1 cellular context compared by ENCODE assay signal in genomic region chr12:6662906-6663742, GRCh38.
TF ChIP-seq lines count a peak whose summit lies in the region.

ING4 (minus strand) TSS chr12:6663119; CDS start chr12:6663101, 18 bp downstream.

TF ChIP-seq in K562, 482 proteins besides CTCF, POLR2A, EP300 and RAD21 (continued from another document and continues in another):
- TF ChIP-seq EP400 (IDR thresholded peaks at IDR 0.05) (peak; percentile 85), ZNF707 (CRISPR knock-in tag; conservative IDR thresholded peaks at IDR 0.05) (no peak), FOXA3 (CRISPR knock-in tag; conservative IDR thresholded peaks at IDR 0.05 in 1 of 2, IDR thresholded peaks at IDR 0.05 in 1 of 2) (peak; percentile 30 to 50; a peak in 1 of 4 replicates), ZBTB2 (IDR thresholded peaks at IDR 0.05) (no peak), ZNF778 (CRISPR knock-in tag; IDR thresholded peaks at IDR 0.05) (no peak), HEY1 (CRISPR knock-in tag; IDR thresholded peaks at IDR 0.05; ENCODE audit: borderline replicate concordance) (no peak), KLF1 (tag; IDR thresholded peaks at IDR 0.05) (peak; percentile 79), TEAD4 (IDR thresholded peaks at IDR 0.05; ENCODE audit: low read length) (peak; percentile 75), TEAD4 (CRISPR knock-in tag; IDR thresholded peaks at IDR 0.05; ENCODE audit: borderline replicate concordance) (no peak), CHCHD3 (CRISPR knock-in tag; IDR thresholded peaks at IDR 0.05) (no peak), EZH2 (IDR thresholded peaks at IDR 0.05; ENCODE audit: borderline replicate concordance, low read depth, low read length) (no peak), OTX1 (CRISPR knock-in tag; IDR thresholded peaks at IDR 0.05) (no peak), SNRNP70 (optimal IDR thresholded peaks at IDR 0.05; ENCODE audit: low read depth, low read length) (no peak), ZNF140 (CRISPR knock-in tag; IDR thresholded peaks at IDR 0.05) (no peak), TAF1 (IDR thresholded peaks at IDR 0.05; ENCODE audit: control insufficient read depth, extremely low read depth, insufficient read depth, low read length, severe bottlenecking) (peak; percentile 38), NCOA4 (IDR thresholded peaks at IDR 0.05; ENCODE audit: partially characterized antibody) (no peak), PCBP2 (IDR thresholded peaks at IDR 0.05; ENCODE audit: low read depth, low read length, poor library complexity, severe bottlenecking) (no peak), NCOR1 (IDR thresholded peaks at IDR 0.05) (no peak), PPARD (CRISPR knock-in tag; IDR thresholded peaks at IDR 0.05) (no peak), ZNF354B (CRISPR knock-in tag; IDR thresholded peaks at IDR 0.05) (no peak), GTF3C2 (IDR thresholded peaks at IDR 0.05; ENCODE audit: borderline replicate concordance, extremely low read depth, insufficient read length) (no peak), HDAC8 (tag; IDR thresholded peaks at IDR 0.05) (no peak), SRSF7 (optimal IDR thresholded peaks at IDR 0.05; ENCODE audit: low read depth, low read length) (no peak), NCOA2 (IDR thresholded peaks at IDR 0.05; ENCODE audit: partially characterized antibody in 2 of 2) (no peak), ZNF146 (CRISPR knock-in tag; IDR thresholded peaks at IDR 0.05; ENCODE audit: unreplicated experiment) (no peak), CCAR2 (IDR thresholded peaks at IDR 0.05; ENCODE audit: low read depth, low read length) (no peak), HIVEP1 (CRISPR knock-in tag; IDR thresholded peaks at IDR 0.05) (no peak), PBX2 (CRISPR knock-in tag; IDR thresholded peaks at IDR 0.05; ENCODE audit: low read depth) (no peak), PBX2 (tag; conservative IDR thresholded peaks at IDR 0.05; ENCODE audit: low read depth) (no peak), SMAD4 (CRISPR knock-in tag; conservative IDR thresholded peaks at IDR 0.05) (peak; percentile 54; the same call in 1 of the 2 replicates), ESRRA (IDR thresholded peaks at IDR 0.05; ENCODE audit: borderline replicate concordance, low read depth) (peak; percentile 50; the same call in 1 of the 2 replicates), SUPT5H (IDR thresholded peaks at IDR 0.05) (no peak; the same call in 1 of the 2 replicates), ZNF644 (tag; IDR thresholded peaks at IDR 0.05; ENCODE audit: low read depth) (no peak), DMBX1 (CRISPR knock-in tag; IDR thresholded peaks at IDR 0.05; ENCODE audit: borderline replicate concordance) (0 out of 2 replicates have a peak, but pooled peaks have one; percentile 41), ZNF224 (CRISPR knock-in tag; IDR thresholded peaks at IDR 0.05) (no peak), ZNF445 (CRISPR knock-in tag; IDR thresholded peaks at IDR 0.05; ENCODE audit: low read depth) (no peak), TEAD2 (tag; IDR thresholded peaks at IDR 0.05) (peak; percentile 58; the same call in 1 of the 2 replicates), BCL6 (CRISPR knock-in tag; IDR thresholded peaks at IDR 0.05) (no peak), ZNF274 (IDR thresholded peaks at IDR 0.05; ENCODE audit: borderline replicate concordance, low read depth, low read length) (no peak), POLR2AphosphoS2 (IDR thresholded peaks at IDR 0.05; ENCODE audit: low read length) (no peak), PRPF4 (IDR thresholded peaks at IDR 0.05; ENCODE audit: insufficient read depth, low read depth, low read length, poor library complexity, severe bottlenecking) (no peak), ETS1 (conservative IDR thresholded peaks at IDR 0.05; ENCODE audit: control insufficient read depth, low read depth, low read length) (peak; percentile 86), ATF7 (IDR thresholded peaks at IDR 0.05) (peak; percentile 99), CBFA2T2 (conservative IDR thresholded peaks at IDR 0.05) (no peak), NR2C1 (IDR thresholded peaks at IDR 0.05) (peak; percentile 96), NR2C1 (tag; IDR thresholded peaks at IDR 0.05) (peak; percentile 98), NFRKB (IDR thresholded peaks at IDR 0.05; ENCODE audit: low read depth) (peak; percentile 91), CAMTA2 (CRISPR knock-in tag; conservative IDR thresholded peaks at IDR 0.05) (no peak), RBM17 (IDR thresholded peaks at IDR 0.05; ENCODE audit: borderline replicate concordance, low read depth, low read length) (no peak), CHD1 (IDR thresholded peaks at IDR 0.05; ENCODE audit: low read length) (no peak), RCOR1 (IDR thresholded peaks at IDR 0.05; ENCODE audit: borderline replicate concordance in 1 of 2, low read depth in 2 of 2, low read length in 2 of 2) (no peak)
- TF ChIP-seq, protein P1, sequence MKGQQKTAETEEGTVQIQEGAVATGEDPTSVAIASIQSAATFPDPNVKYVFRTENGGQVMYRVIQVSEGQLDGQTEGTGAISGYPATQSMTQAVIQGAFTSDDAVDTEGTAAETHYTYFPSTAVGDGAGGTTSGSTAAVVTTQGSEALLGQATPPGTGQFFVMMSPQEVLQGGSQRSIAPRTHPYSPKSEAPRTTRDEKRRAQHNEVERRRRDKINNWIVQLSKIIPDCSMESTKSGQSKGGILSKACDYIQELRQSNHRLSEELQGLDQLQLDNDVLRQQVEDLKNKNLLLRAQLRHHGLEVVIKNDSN (CRISPR knock-in tag; IDR thresholded peaks at IDR 0.05), result no peak
- TF ChIP-seq, protein P2, sequence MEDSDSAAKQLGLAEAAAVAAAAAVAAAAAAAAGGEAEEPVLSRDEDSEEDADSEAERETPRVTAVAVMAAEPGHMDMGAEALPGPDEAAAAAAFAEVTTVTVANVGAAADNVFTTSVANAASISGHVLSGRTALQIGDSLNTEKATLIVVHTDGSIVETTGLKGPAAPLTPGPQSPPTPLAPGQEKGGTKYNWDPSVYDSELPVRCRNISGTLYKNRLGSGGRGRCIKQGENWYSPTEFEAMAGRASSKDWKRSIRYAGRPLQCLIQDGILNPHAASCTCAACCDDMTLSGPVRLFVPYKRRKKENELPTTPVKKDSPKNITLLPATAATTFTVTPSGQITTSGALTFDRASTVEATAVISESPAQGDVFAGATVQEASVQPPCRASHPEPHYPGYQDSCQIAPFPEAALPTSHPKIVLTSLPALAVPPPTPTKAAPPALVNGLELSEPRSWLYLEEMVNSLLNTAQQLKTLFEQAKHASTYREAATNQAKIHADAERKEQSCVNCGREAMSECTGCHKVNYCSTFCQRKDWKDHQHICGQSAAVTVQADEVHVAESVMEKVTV (CRISPR knock-in tag; IDR thresholded peaks at IDR 0.05), result no peak
- TF ChIP-seq, protein P3, sequence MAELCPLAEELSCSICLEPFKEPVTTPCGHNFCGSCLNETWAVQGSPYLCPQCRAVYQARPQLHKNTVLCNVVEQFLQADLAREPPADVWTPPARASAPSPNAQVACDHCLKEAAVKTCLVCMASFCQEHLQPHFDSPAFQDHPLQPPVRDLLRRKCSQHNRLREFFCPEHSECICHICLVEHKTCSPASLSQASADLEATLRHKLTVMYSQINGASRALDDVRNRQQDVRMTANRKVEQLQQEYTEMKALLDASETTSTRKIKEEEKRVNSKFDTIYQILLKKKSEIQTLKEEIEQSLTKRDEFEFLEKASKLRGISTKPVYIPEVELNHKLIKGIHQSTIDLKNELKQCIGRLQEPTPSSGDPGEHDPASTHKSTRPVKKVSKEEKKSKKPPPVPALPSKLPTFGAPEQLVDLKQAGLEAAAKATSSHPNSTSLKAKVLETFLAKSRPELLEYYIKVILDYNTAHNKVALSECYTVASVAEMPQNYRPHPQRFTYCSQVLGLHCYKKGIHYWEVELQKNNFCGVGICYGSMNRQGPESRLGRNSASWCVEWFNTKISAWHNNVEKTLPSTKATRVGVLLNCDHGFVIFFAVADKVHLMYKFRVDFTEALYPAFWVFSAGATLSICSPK (IDR thresholded peaks at IDR 0.05; ENCODE audit: borderline replicate concordance), result no peak
- TF ChIP-seq, protein P4, sequence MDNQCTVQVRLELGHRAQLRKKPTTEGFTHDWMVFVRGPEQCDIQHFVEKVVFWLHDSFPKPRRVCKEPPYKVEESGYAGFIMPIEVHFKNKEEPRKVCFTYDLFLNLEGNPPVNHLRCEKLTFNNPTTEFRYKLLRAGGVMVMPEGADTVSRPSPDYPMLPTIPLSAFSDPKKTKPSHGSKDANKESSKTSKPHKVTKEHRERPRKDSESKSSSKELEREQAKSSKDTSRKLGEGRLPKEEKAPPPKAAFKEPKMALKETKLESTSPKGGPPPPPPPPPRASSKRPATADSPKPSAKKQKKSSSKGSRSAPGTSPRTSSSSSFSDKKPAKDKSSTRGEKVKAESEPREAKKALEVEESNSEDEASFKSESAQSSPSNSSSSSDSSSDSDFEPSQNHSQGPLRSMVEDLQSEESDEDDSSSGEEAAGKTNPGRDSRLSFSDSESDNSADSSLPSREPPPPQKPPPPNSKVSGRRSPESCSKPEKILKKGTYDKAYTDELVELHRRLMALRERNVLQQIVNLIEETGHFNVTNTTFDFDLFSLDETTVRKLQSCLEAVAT (IDR thresholded peaks at IDR 0.05), result 0 out of 4 replicates have a peak, but pooled peaks of 1 of the 2 experiments have one; percentile 14
- TF ChIP-seq, protein P5, sequence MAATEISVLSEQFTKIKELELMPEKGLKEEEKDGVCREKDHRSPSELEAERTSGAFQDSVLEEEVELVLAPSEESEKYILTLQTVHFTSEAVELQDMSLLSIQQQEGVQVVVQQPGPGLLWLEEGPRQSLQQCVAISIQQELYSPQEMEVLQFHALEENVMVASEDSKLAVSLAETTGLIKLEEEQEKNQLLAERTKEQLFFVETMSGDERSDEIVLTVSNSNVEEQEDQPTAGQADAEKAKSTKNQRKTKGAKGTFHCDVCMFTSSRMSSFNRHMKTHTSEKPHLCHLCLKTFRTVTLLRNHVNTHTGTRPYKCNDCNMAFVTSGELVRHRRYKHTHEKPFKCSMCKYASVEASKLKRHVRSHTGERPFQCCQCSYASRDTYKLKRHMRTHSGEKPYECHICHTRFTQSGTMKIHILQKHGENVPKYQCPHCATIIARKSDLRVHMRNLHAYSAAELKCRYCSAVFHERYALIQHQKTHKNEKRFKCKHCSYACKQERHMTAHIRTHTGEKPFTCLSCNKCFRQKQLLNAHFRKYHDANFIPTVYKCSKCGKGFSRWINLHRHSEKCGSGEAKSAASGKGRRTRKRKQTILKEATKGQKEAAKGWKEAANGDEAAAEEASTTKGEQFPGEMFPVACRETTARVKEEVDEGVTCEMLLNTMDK (IDR thresholded peaks at IDR 0.05; ENCODE audit: borderline replicate concordance, insufficient read depth, low read depth, low read length, poor library complexity, severe bottlenecking), result no peak
